ENCODE assay signal across 7 cellular contexts in the genomic region with DNA sequence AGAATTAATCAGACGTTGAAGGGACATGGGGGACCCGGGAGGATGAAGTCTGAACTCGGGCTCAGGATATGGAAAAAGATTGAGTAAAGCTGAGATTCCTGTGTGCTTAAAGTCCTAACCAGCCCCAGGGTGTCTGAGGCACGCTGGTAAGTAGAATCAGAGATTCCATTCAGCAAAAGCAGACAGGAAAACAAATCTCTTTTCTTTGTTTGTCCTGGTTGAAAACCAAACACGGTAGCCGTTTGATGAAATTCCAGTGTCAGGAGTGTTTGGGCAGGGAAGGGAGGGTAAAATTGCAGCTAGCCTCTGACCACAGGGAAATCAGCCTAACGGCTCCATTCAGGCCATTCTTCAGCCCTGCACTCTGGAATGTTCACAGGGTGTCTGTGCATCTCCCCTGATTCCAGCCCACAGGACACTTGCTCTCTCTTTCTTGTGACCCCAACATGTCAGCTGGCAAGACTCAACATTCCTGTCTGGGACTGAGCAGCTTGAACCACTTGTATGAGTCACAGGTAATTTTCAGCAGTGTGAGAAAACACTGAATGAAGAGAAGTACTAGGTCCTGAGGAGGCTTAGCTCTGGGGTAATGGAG. TPM values are rescaled to one million over a fixed set of nuclear protein-coding genes. Genes with fewer than 3 reads are reported as not detected.
A peak's percentile ranks its signal among the peaks of the same experiment; 100 is the strongest.
DNase-seq lines count a peak whose midpoint lies in the region; ATAC-seq and TF ChIP-seq lines count a peak whose summit lies in the region.

No MANE protein-coding gene starts in this region.

- DNase-seq in H4 (ENCODE audit: low spot score) (peak; percentile 91), PC-9 (peak; percentile 77 to 95), NCI-H82 treated with DMSO at 0.1 percent for 48 hours (lab: John Stamatoyannopoulos, UW; ENCODE audit: unreplicated experiment) (no peak)

- no peaks in the 10 kb centered on the region for H4K20me1 ChIP-seq in PC-9 (ENCODE audit: insufficient read depth)

- H3K27ac ChIP-seq in PC-9 (peak overlapping the region; percentile 68), esophagus (ENCODE audit: low read depth in 2 of 2, low read length in 1 of 2) (peak overlapping the region; percentile 70 to 92), neutrophil (peak overlapping the region; percentile 100)

- CTCF ChIA-PET in PC-9 (lab: Charles Lee) = interaction anchor here (0.6 to 1.0 kb wide), 7 partner anchors 22 to 951 kb away, joined by 3 to 9 read pairs (median 6); a partner anchor contains a TSS

- ATAC-seq in HG03378 (IDR thresholded peaks at IDR 0.05; ENCODE audit: unreplicated experiment) = no peak
- ATAC-seq in HG02759 (IDR thresholded peaks at IDR 0.05; ENCODE audit: unreplicated experiment) = no peak

- BruUV-seq in PC-9 (replicated peaks; lab: Mats Ljungman, UMichigan) = no TSS peak

- POLR2A ChIA-PET in PC-9 (lab: Charles Lee; ENCODE audit: unreplicated experiment) = interaction anchor here (0.6 to 1.2 kb wide), 3 partner anchors 10 to 26 kb away, joined by 3 to 7 read pairs (median 4); no protein-coding TSS in a partner anchor

- WGBS in esophagus, 2 donors = 20 to 24% methylated on average over 7 of the region's 7 CpGs

- peak overlapping the region; percentile 61 for H3K4me2 ChIP-seq in PC-9

- H3F3A ChIP-seq in PC-9 (ENCODE audit: insufficient read depth, low read depth) = peaks cover 34% of the 10 kb centered on the region

- no peaks in the 10 kb centered on the region for H3K9me2 ChIP-seq in PC-9 (ENCODE audit: insufficient read depth)

- H3K4me3 ChIP-seq in PC-9 (peak overlapping the region; percentile 10; the same call in 1 of the 2 replicates), esophagus (ENCODE audit: low read depth in 1 of 2, low read length in 2 of 2) (no peak overlapping the region), neutrophil (ENCODE audit: low read depth in 1 of 2, low read length in 1 of 2) (peak overlapping the region; percentile 61 to 94)

- H2AFZ ChIP-seq in PC-9 = peak overlapping the region; percentile 14; the same call in 1 of the 2 replicates

- H3K27me3 ChIP-seq in PC-9 (ENCODE audit: insufficient read depth, low read depth) = no peaks in the 10 kb centered on the region
- H3K27me3 ChIP-seq in esophagus (ENCODE audit: control insufficient read depth in 1 of 2, insufficient read depth in 2 of 2, low read length in 2 of 2) = no peaks in the 10 kb centered on the region
- no peaks in the 10 kb centered on the region for H3K27me3 ChIP-seq in neutrophil

- H3K36me3 ChIP-seq in PC-9 (ENCODE audit: low read depth) (no peaks in the 10 kb centered on the region), esophagus (ENCODE audit: control insufficient read depth in 2 of 2, insufficient read depth in 2 of 2, low read length in 1 of 2) (no peaks in the 10 kb centered on the region), neutrophil (no peaks in the 10 kb centered on the region)

- TF ChIP-seq CTCF in PC-9 (conservative IDR thresholded peaks at IDR 0.05) (no peak), neutrophil (IDR thresholded peaks at IDR 0.05) (no peak)

- H3K4me1 ChIP-seq in PC-9 (replicated peaks; ENCODE audit: insufficient read depth) (peaks cover 57% of the 10 kb centered on the region), esophagus (ENCODE audit: control insufficient read depth in 2 of 2, insufficient read depth in 2 of 2, low read length in 1 of 2) (peaks cover 3 to 10% of the 10 kb centered on the region in 2 donors), neutrophil (ENCODE audit: control insufficient read depth in 1 of 2, insufficient read depth in 1 of 2, low read depth in 1 of 2, low read length in 1 of 2) (peaks cover 89 to 97% of the 10 kb centered on the region in 2 experiments)

- H3K9me3 ChIP-seq in PC-9 (ENCODE audit: insufficient read depth, low read depth) = no peaks in the 10 kb centered on the region
- H3K9me3 ChIP-seq in esophagus (ENCODE audit: control insufficient read depth in 2 of 2, insufficient read depth in 1 of 2, low read depth in 1 of 2, low read length in 1 of 2) = no peaks in the 10 kb centered on the region
- H3K9me3 ChIP-seq in neutrophil = no peaks in the 10 kb centered on the region

- intact Hi-C loops in PC-9 (cut with micrococcal nuclease; ENCODE audit: unreplicated experiment) = loop anchor here (1.0 to 2.0 kb wide), 5 partner anchors 10 to 183 kb away; no protein-coding TSS in a partner anchor

- H3K79me2 ChIP-seq in PC-9 (ENCODE audit: low read depth) = no peaks in the 10 kb centered on the region

RNA-seq across cellular contexts. Expression of a gene that starts 31.0 kb away (rescaled TPM):
- not detected in 2 replicates for total RNA-seq in H4 (2014; rRNA removed; shearing (Covaris generic))
- 18.5 and 19.3 TPM in 2 replicates for total RNA-seq in PC-9 (2021)
- polyA plus RNA-seq in esophagus = 10 to 100 TPM in 1 of 2 donors, 1 to 10 TPM in 1; 3.3 to 10.9 TPM

Comparison
In these comparisons a context has a peak if more than half of its experiments do, and no peak if none do; other contexts are left out.
1. H3K4me3 ChIP-seq: peak in PC-9 (single experiment) and neutrophil (2 of 2); none in esophagus (0 of 2).
2. RNA of a gene that starts 31.0 kb away (total RNA-seq): 18.5 to 19.3 TPM in PC-9; not detected in H4; every median in the first group is over 10 times any median in the second.
3. Peak in every context shown above with its lines, with median percentiles within 50 percentile points of each other: H3K27ac ChIP-seq.